ENCODE assay signal across 9 cellular contexts in genomic region chr22:19548427-19548826, GRCh38. TPM values are rescaled to one million over a fixed set of nuclear protein-coding genes. Genes with fewer than 3 reads are reported as not detected.
A peak's percentile ranks its signal among the peaks of the same experiment; 100 is the strongest.
DNase-seq lines count a peak whose midpoint lies in the region; ATAC-seq, FAIRE-seq and TF ChIP-seq lines count a peak whose summit lies in the region.
"Not testable (repeated sequence)": the region's sequence is repeated elsewhere in the genome, so short reads cannot be mapped to it uniquely, and the experiment has no call there.
"Had no signal": no experiment of that assay in that cellular context is flagged by ENCODE, and none has a peak within 500 bp of the region (broad histone marks: within the 10 kb centered on the region; RNA-seq: fewer than 3 reads in every experiment).

No MANE protein-coding gene starts in this region.

- H3K79me2 ChIP-seq in K562 (ENCODE audit: control insufficient read depth, insufficient read depth, low read length), result not testable (repeated sequence)

- H3K4me1 Mint-ChIP-seq in WTC11, result not testable (repeated sequence)

- H3K9me1 ChIP-seq in K562 (ENCODE audit: control insufficient read depth, insufficient read depth, low read length), result not testable (repeated sequence)

- H3K9me3 ChIP-seq in K562 (replicated peaks; ENCODE audit: control insufficient read depth, insufficient read depth, low read depth, low read length), result not testable (repeated sequence)

- intact Hi-C loops in K562 (cut with micrococcal nuclease); cardiac septum (cut with DNase I): not testable (repeated sequence)
- intact Hi-C loops in posterior vena cava (cut with DNase I), result loop anchor here in 1 of 2 donors (5.0 kb wide), 1 partner anchor 924 kb away; no protein-coding TSS in a partner anchor

- H3K27ac ChIP-seq in K562 (ENCODE audit: extremely low read depth, low read depth, low read length), result not testable (repeated sequence)

- not testable (repeated sequence) for FAIRE-seq in K562 (lab: Jason Lieb, UNC)

- not testable (repeated sequence) for H3K9ac ChIP-seq in K562 (ENCODE audit: insufficient read depth in 1 of 2, low read depth in 2 of 2, low read length in 2 of 2)

- not testable (repeated sequence) for BruUV-seq in K562 (replicated peaks; lab: Mats Ljungman, UMichigan)

- H4K20me1 ChIP-seq in K562 (replicated peaks; ENCODE audit: control insufficient read depth, insufficient read depth, low read length), result not testable (repeated sequence)

- TF ChIP-seq POLR2A in K562 (conservative IDR thresholded peaks at IDR 0.05), result not testable (repeated sequence)

- not testable (repeated sequence) for TF ChIP-seq EP300 in K562 (IDR thresholded peaks at IDR 0.05; ENCODE audit: low read length)

- not testable (repeated sequence) for DNase-seq in WTC11 (ENCODE audit: low spot score); K562 (ENCODE audit: extremely low read depth in 1 of 4, low spot score in 3 of 4)
- DNase-seq in cardiac septum (ENCODE audit: low spot score) (peak; percentile 15), posterior vena cava (ENCODE audit: low spot score) (peak; percentile 8)

- CTCF ChIA-PET in WTC11 (lab: Charles Lee) (interaction anchor here (1.5 kb wide), 1 partner anchor 81 kb away, joined by 3 read pairs; no protein-coding TSS in a partner anchor), K562 (lab: Yijun Ruan, JAX; ENCODE audit: low intra/inter-chr PET ratio) (interaction anchor here (0.7 kb wide), 1 partner anchor 65 kb away, joined by 3 read pairs; no protein-coding TSS in a partner anchor)

- H3K27ac Mint-ChIP-seq in WTC11, result not testable (repeated sequence)

- H3K36me3 ChIP-seq in K562 (ENCODE audit: control insufficient read depth, insufficient read depth, low read length), result not testable (repeated sequence)

- not testable (repeated sequence) for H3K27me3 Mint-ChIP-seq in WTC11 (ENCODE audit: low read depth)

- not testable (repeated sequence) for TF ChIP-seq RAD21 in K562 (CRISPR knock-in tag; conservative IDR thresholded peaks at IDR 0.05 in 1 of 2, IDR thresholded peaks at IDR 0.05 in 1 of 2)

- H3K4me3 Mint-ChIP-seq in WTC11, result not testable (repeated sequence)

- not testable (repeated sequence) for H3K4me1 ChIP-seq in K562 (replicated peaks in 1 of 2; ENCODE audit: control insufficient read depth in 2 of 2, insufficient read depth in 2 of 2, low read length in 2 of 2)

- H3K4me2 ChIP-seq in K562 (ENCODE audit: insufficient read depth, low read length), result not testable (repeated sequence)

- H3K36me3 Mint-ChIP-seq in WTC11, result not testable (repeated sequence)

- POLR2A ChIA-PET in WTC11 (lab: Charles Lee), result not testable (repeated sequence)
- POLR2A ChIA-PET in K562 (lab: Yijun Ruan, JAX), result interaction anchor here (0.6 kb wide), 2 partner anchors 10 to 69 kb away, joined by 3 read pairs; partner anchors contain the start of genes CDC45 and UFD1

- in situ Hi-C loops in K562 (cut with MboI), result not testable (repeated sequence)

- H3K27me3 ChIP-seq in K562 (ENCODE audit: control insufficient read depth in 2 of 2, insufficient read depth in 2 of 2, low read length in 2 of 2), result peaks cover 71 to 89% of the 10 kb centered on the region in 2 experiments

- TF ChIP-seq CTCF in WTC11 (IDR thresholded peaks at IDR 0.05); K562 (IDR thresholded peaks at IDR 0.05 in 2 of 3, conservative IDR thresholded peaks at IDR 0.05 in 1 of 3; ENCODE audit: insufficient read depth in 2 of 3, low read depth in 1 of 3, low read length in 3 of 3): not testable (repeated sequence)

- WGBS in K562 (ENCODE audit: insufficient coverage, low coverage, missing lambda C conversion rate), result 4% methylated on average over 5 of the region's 5 CpGs

- not testable (repeated sequence) for ATAC-seq in WTC11, K562

- H3K9me3 Mint-ChIP-seq in WTC11, result not testable (repeated sequence)

- H3K4me3 ChIP-seq in K562, result not testable (repeated sequence)

- not testable (repeated sequence) for H2AFZ ChIP-seq in K562 (ENCODE audit: low read depth, low read length)

TF ChIP-seq in WTC11, 78 proteins besides CTCF, POLR2A, EP300 and RAD21:
- peak; percentile 28; the same call in 1 of the 2 replicates for TF ChIP-seq ZNF121 (CRISPR knock-in tag; IDR thresholded peaks at IDR 0.05)

TF ChIP-seq in K562, 482 proteins besides CTCF, POLR2A, EP300 and RAD21:
- TF ChIP-seq E2F4 (CRISPR knock-in tag; IDR thresholded peaks at IDR 0.05; ENCODE audit: low read depth), result peak; percentile 43; the same call in 1 of the 2 replicates
- TF ChIP-seq ZNF121 (CRISPR knock-in tag; conservative IDR thresholded peaks at IDR 0.05), result peak; percentile 93

RNA-seq across cellular contexts. Expression of gene CLDN5, which starts 24.2 kb away (rescaled TPM):
- total RNA-seq in WTC11 (2021) (1.0 to 1.9 TPM (median 1.5 TPM) in 3 replicates), K562 (2014; rRNA removed) (not detected in 2 replicates), K562 (2014; rRNA removed; fragmentation: Illumina TruSeq; extraction: Trizol) (not detected in 2 replicates), K562 (2015; rRNA removed; fragmentation: Illumina TruSeq; extraction: Trizol) (not detected in 2 replicates), K562 (2021) (0.16 and 0.20 TPM in 2 replicates), cardiac septum (9.3 TPM), posterior vena cava (10 to 100 TPM; 36.4 to 70.1 TPM)
- not detected in 2 replicates for total RNA-seq in K562 (2011; cell fraction: chromatin; rRNA removed; ENCODE audit: low replicate concordance)
- not detected in 2 replicates for total RNA-seq in K562 (2011; cell fraction: nucleolus; rRNA removed)
- not detected in 2 replicates for total RNA-seq in K562 (2011; cell fraction: nucleoplasm; rRNA removed)
- polyA plus RNA-seq in K562 (2011; rRNA removed) (not detected in 2 replicates), K562 (2014; fragmentation: Illumina TruSeq; extraction: Trizol) (not detected in 2 replicates), K562 (2014; fragmentation: Nextera tagmentation; extraction: Ambion mirVana) (not detected), K562 (2014; rRNA removed) (not detected in 2 replicates)
- polyA plus RNA-seq in K562 (2011; cell fraction: cytosol; rRNA removed), result not detected in 2 replicates
- polyA plus RNA-seq in K562 (2011; cell fraction: nucleus; rRNA removed), result not detected in 2 replicates
- 0.08 and 0.18 TPM in 2 replicates for polyA plus RNA-seq in K562 (2012)
- polyA minus RNA-seq in K562 (2011; rRNA and poly(A)+ RNA removed), result not detected in 2 replicates
- not detected in 2 replicates for polyA minus RNA-seq in K562 (2011; cell fraction: cytosol; rRNA and poly(A)+ RNA removed)
- polyA minus RNA-seq in K562 (2011; cell fraction: nucleus; rRNA and poly(A)+ RNA removed), result not detected in 2 replicates
- total RNA-seq: CD4-positive, alpha-beta memory T cell; CD8-positive, alpha-beta memory T cell; G401 had no signal
- polyA plus RNA-seq: AG04450; CD8-positive, alpha-beta memory T cell; GM12878 had no signal
